28 cellular contexts compared by ENCODE assay signal in the genomic region with DNA sequence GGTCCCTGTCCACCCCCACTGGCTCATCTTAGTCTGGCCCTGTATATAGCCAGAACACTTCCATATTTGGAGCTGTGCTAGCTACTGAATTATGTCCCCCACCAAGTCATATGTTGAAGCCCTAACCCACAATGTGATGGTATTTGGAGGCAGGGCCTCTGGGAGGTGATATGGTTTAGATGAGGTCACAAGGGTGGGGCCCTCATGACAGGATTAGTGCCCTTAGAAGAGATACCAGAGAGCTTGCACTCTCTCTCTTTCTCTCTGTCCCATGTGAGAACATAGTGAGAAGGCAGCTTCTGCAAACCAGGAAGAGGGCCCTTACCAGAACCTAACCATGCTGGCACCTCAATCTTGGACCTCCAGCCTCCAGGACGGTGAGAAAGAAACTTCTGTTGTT. TPM values are rescaled to one million over a fixed set of nuclear protein-coding genes. Genes with fewer than 3 reads are reported as not detected.
"Had no signal": no experiment of that assay in that cellular context is flagged by ENCODE, and none has a peak within 500 bp of the region (broad histone marks: within the 10 kb centered on the region; RNA-seq: fewer than 3 reads in every experiment).

No MANE protein-coding gene starts in this region.

- H3K4me1 Mint-ChIP-seq: activated CD8-positive, alpha-beta memory T cell treated with anti-CD3 and anti-CD28 coated beads, Interleukin-2, amount 10 ng/mL, durations not matched to agents 7 days and 5 days had no signal

- H3K36me3 Mint-ChIP-seq: activated CD8-positive, alpha-beta memory T cell treated with anti-CD3 and anti-CD28 coated beads, Interleukin-2, amount 10 ng/mL, durations not matched to agents 7 days and 5 days; WTC11 had no signal

- H3K27me3 ChIP-seq: Peyer's patch, SJSA1 had no signal

- DNase-seq: activated CD4-positive, alpha-beta T cell treated with anti-CD3 and anti-CD28 coated beads for 48 hours; activated CD4-positive, alpha-beta T cell treated with anti-CD3 and anti-CD28 coated beads, Interleukin-2, amount 50 U/mL, for 4 hours; activated CD4-positive, CD25-positive, alpha-beta regulatory T cell treated with anti-CD3 and anti-CD28 coated beads, Interleukin-2, amount 50 U/mL, for 72 hours; activated CD8-positive, alpha-beta memory T cell treated with anti-CD3 and anti-CD28 coated beads, Interleukin-2, amount 10 ng/mL, durations not matched to agents 7 days and 5 days; activated CD8-positive, alpha-beta T cell treated with anti-CD3 and anti-CD28 coated beads, Interleukin-2, amount 10 ng/mL, durations not matched to agents 7 days and 5 days; activated gamma-delta T cell treated with Interleukin-2 at 50 U/mL for 16 hours; activated naive CD4-positive, alpha-beta T cell treated with anti-CD3 and anti-CD28 coated beads, Interleukin-2, amount 10 ng/mL, durations not matched to agents 7 days and 5 days; activated naive CD8-positive, alpha-beta T cell treated with anti-CD3 and anti-CD28 coated beads for 36 hours; activated T-cell treated with anti-CD3 and anti-CD28 coated beads, Interleukin-2, amount 50 U/mL, for 4 hours; Karpas-422; MM.1S; NCI-H1105; NCI-H1436; NCI-H1694 treated with DMSO at 0.1 percent for 48 hours; NCI-H2029 treated with DMSO at 0.1 percent for 48 hours; NCI-H510A treated with DMSO at 0.1 percent for 48 hours; NCI-H69; NK-92 treated with Interleukin-12 subunit alpha and Interleukin-12 subunit beta, amount 100 ng/mL, for 24 hours; Peyer's patch; Right ventricle myocardium superior; SW 1271 had no signal

- H3K4me3 Mint-ChIP-seq: activated CD8-positive, alpha-beta memory T cell treated with anti-CD3 and anti-CD28 coated beads, Interleukin-2, amount 10 ng/mL, durations not matched to agents 7 days and 5 days; activated CD8-positive, alpha-beta T cell treated with anti-CD3 and anti-CD28 coated beads, Interleukin-2, amount 10 ng/mL, durations not matched to agents 7 days and 5 days; activated naive CD4-positive, alpha-beta T cell treated with anti-CD3 and anti-CD28 coated beads, Interleukin-2, amount 10 ng/mL, durations not matched to agents 7 days and 5 days; activated naive CD8-positive, alpha-beta T cell treated with anti-CD3 and anti-CD28 coated beads for 36 hours; activated T-cell treated with anti-CD3 and anti-CD28 coated beads, Interleukin-2, amount 50 U/mL, for 4 hours; T-helper 1 cell treated with Interleukin-12 subunit alpha and Interleukin-12 subunit beta and Interleukin-4 antibody, amounts not matched to agents 30 μg/mL and 1 μg/mL, for 36 hours; WTC11 had no signal

- H3K36me3 ChIP-seq: Peyer's patch, SJSA1 had no signal

- H3K4me1 ChIP-seq: Peyer's patch had no signal

- H3K27ac Mint-ChIP-seq: activated CD8-positive, alpha-beta memory T cell treated with anti-CD3 and anti-CD28 coated beads, Interleukin-2, amount 10 ng/mL, durations not matched to agents 7 days and 5 days; activated CD8-positive, alpha-beta T cell treated with anti-CD3 and anti-CD28 coated beads, Interleukin-2, amount 10 ng/mL, durations not matched to agents 7 days and 5 days; activated naive CD4-positive, alpha-beta T cell treated with anti-CD3 and anti-CD28 coated beads, Interleukin-2, amount 10 ng/mL, durations not matched to agents 7 days and 5 days; activated naive CD8-positive, alpha-beta T cell treated with anti-CD3 and anti-CD28 coated beads for 36 hours; activated T-helper 2 cell treated with anti-CD3 and anti-CD28 coated beads, Interferon-gamma antibody, Interleukin-2, Interleukin-4, amounts not matched to agents 10 μg/mL and 5 μg/mL and 100 μg/mL, durations not matched to agents 14 hours and 24 hours and 36 hours; T-helper 1 cell treated with Interleukin-12 subunit alpha and Interleukin-12 subunit beta and Interleukin-4 antibody, amounts not matched to agents 30 μg/mL and 1 μg/mL, for 36 hours; WTC11 had no signal

- H3K27ac ChIP-seq: Peyer's patch, RWPE1, SJSA1 had no signal

- ATAC-seq: activated CD8-positive, alpha-beta memory T cell treated with anti-CD3 and anti-CD28 coated beads, Interleukin-2, amount 10 ng/mL, durations not matched to agents 7 days and 5 days; activated CD8-positive, alpha-beta T cell treated with anti-CD3 and anti-CD28 coated beads, Interleukin-2, amount 10 ng/mL, durations not matched to agents 7 days and 5 days; activated T-cell treated with anti-CD3 and anti-CD28 coated beads, Interleukin-2, amount 50 U/mL, for 4 hours; K562; SK-N-SH treated with all-trans-retinoic acid at 6 μM for 48 hours; WTC11 had no signal

- H3K4me3 ChIP-seq: K562, Peyer's patch, SJSA1 had no signal

- H3K27me3 Mint-ChIP-seq: activated CD8-positive, alpha-beta memory T cell treated with anti-CD3 and anti-CD28 coated beads, Interleukin-2, amount 10 ng/mL, durations not matched to agents 7 days and 5 days; activated naive CD8-positive, alpha-beta T cell treated with anti-CD3 and anti-CD28 coated beads for 36 hours had no signal

- FAIRE-seq: K562 had no signal

RNA-seq across cellular contexts. Expression of a gene that starts 31.2 kb away (rescaled TPM):
- total RNA-seq: activated CD8-positive, alpha-beta T cell treated with anti-CD3 and anti-CD28 coated beads, Interleukin-2, amount 10 ng/mL, durations not matched to agents 7 days and 5 days; K562 had no signal
- polyA plus RNA-seq: K562 had no signal
